ENCODE assay signal across 1 cellular context in genomic region chr9:21682376-21682775, GRCh38.
TF ChIP-seq lines count a peak whose summit lies in the region.

No MANE protein-coding gene starts in this region.

TF ChIP-seq in IMR-90, 13 proteins besides CTCF, POLR2A, EP300 and RAD21 (continued from another document):
- TF ChIP-seq, protein P1, sequence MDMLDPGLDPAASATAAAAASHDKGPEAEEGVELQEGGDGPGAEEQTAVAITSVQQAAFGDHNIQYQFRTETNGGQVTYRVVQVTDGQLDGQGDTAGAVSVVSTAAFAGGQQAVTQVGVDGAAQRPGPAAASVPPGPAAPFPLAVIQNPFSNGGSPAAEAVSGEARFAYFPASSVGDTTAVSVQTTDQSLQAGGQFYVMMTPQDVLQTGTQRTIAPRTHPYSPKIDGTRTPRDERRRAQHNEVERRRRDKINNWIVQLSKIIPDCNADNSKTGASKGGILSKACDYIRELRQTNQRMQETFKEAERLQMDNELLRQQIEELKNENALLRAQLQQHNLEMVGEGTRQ (IDR thresholded peaks at IDR 0.05; ENCODE audit: low read depth, low read length) = no peak
- TF ChIP-seq, protein P2, sequence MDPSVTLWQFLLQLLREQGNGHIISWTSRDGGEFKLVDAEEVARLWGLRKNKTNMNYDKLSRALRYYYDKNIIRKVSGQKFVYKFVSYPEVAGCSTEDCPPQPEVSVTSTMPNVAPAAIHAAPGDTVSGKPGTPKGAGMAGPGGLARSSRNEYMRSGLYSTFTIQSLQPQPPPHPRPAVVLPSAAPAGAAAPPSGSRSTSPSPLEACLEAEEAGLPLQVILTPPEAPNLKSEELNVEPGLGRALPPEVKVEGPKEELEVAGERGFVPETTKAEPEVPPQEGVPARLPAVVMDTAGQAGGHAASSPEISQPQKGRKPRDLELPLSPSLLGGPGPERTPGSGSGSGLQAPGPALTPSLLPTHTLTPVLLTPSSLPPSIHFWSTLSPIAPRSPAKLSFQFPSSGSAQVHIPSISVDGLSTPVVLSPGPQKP (IDR thresholded peaks at IDR 0.05; ENCODE audit: borderline replicate concordance, low read depth, low read length) = no peak
- no peak for TF ChIP-seq BHLHE40 (IDR thresholded peaks at IDR 0.05; ENCODE audit: low read depth, low read length)
- TF ChIP-seq RFX5 (IDR thresholded peaks at IDR 0.05; ENCODE audit: low read depth, low read length) = no peak
- no peak for TF ChIP-seq NFE2L2 (IDR thresholded peaks at IDR 0.05; ENCODE audit: low read depth, low read length)
- TF ChIP-seq CHD1 (IDR thresholded peaks at IDR 0.05; ENCODE audit: low read depth, low read length) = no peak
- no peak for TF ChIP-seq SMC3 (IDR thresholded peaks at IDR 0.05; ENCODE audit: low read depth, low read length)
- TF ChIP-seq MAFK (IDR thresholded peaks at IDR 0.05; ENCODE audit: low read depth, low read length) = no peak
- TF ChIP-seq RCOR1 (IDR thresholded peaks at IDR 0.05; ENCODE audit: insufficient replicate concordance, low read length) = no peak
